ENCODE assay signal across 8 cellular contexts in genomic region chr1:62438163-62438562, GRCh38. TPM values are rescaled to one million over a fixed set of nuclear protein-coding genes. Genes with fewer than 3 reads are reported as not detected.
A peak's percentile ranks its signal among the peaks of the same experiment; 100 is the strongest.
DNase-seq lines count a peak whose midpoint lies in the region; ATAC-seq, FAIRE-seq and TF ChIP-seq lines count a peak whose summit lies in the region.

No MANE protein-coding gene starts in this region.

- peak overlapping the region; percentile 60 for H3K27ac Mint-ChIP-seq in activated T-cell treated with anti-CD3 and anti-CD28 coated beads, Interleukin-2, amount 50 U/mL, for 72 hours

- dilution Hi-C loops in endothelial cell of umbilical vein (cut with MboI; ENCODE audit: extremely low pct_ligation_motif_present, low sequenced_read_pairs): no loop called here

- peak; percentile 63 for FAIRE-seq in endothelial cell of umbilical vein (lab: Jason Lieb, UNC)

- no peak for ATAC-seq in activated T-cell treated with anti-CD3 and anti-CD28 coated beads, Interleukin-2, amount 50 U/mL, for 72 hours (replicated peaks in 1 of 2)
- ATAC-seq in GM21786 (IDR thresholded peaks at IDR 0.05; ENCODE audit: unreplicated experiment) (no peak), HG03039 (IDR thresholded peaks at IDR 0.05; ENCODE audit: unreplicated experiment) (no peak)

- no peaks in the 10 kb centered on the region for H3K9me1 ChIP-seq in endothelial cell of umbilical vein (replicated peaks; ENCODE audit: control insufficient read depth, extremely low read depth, insufficient read depth, low read length)

- H3K4me3 Mint-ChIP-seq in activated T-cell treated with anti-CD3 and anti-CD28 coated beads, Interleukin-2, amount 50 U/mL, for 72 hours: peak overlapping the region; percentile 93

- TF ChIP-seq CTCF in OCI-LY7 (conservative IDR thresholded peaks at IDR 0.05; ENCODE audit: low read length) (no peak), endothelial cell of umbilical vein (IDR thresholded peaks at IDR 0.05; ENCODE audit: extremely low read depth in 1 of 2, insufficient read depth in 1 of 2, low read depth in 1 of 2, low read length in 2 of 2) (no peak), ovary (IDR thresholded peaks at IDR 0.05) (no peak)

- H3K9me3 ChIP-seq in OCI-LY7 (ENCODE audit: low read length) (no peaks in the 10 kb centered on the region), endothelial cell of umbilical vein (replicated peaks; ENCODE audit: control insufficient read depth, insufficient read depth, low read length) (no peaks in the 10 kb centered on the region), ovary (no peaks in the 10 kb centered on the region)

- H2AFZ ChIP-seq in OCI-LY7 (ENCODE audit: low read length): no peak overlapping the region
- H2AFZ ChIP-seq in endothelial cell of umbilical vein (ENCODE audit: low read depth, low read length): peak overlapping the region; percentile 22

- intact Hi-C loops in OCI-LY7 (cut with micrococcal nuclease; ENCODE audit: unreplicated experiment): loop anchor here (5.0 kb wide), 6 partner anchors 249 to 1389 kb away; partner anchors contain the start of genes ALG6, DOCK7, EFCAB7 and ITGB3BP
- intact Hi-C loops in endothelial cell of umbilical vein (cut with micrococcal nuclease): loop anchor here (5.0 kb wide), 2 partner anchors 309 to 684 kb away; no protein-coding TSS in a partner anchor
- intact Hi-C loops in ovary (cut with DNase I): no loop called here

- WGBS in ovary, 3 donors: 4 to 5% (median 4%) methylated on average over 7 of the region's 7 CpGs

- peaks cover 68% of the 10 kb centered on the region for H3K79me2 ChIP-seq in OCI-LY7 (ENCODE audit: insufficient read depth, low read depth, low read length)
- peaks cover 56% of the 10 kb centered on the region for H3K79me2 ChIP-seq in endothelial cell of umbilical vein (ENCODE audit: control insufficient read depth, insufficient read depth, low read length)

- H3K36me3 ChIP-seq in OCI-LY7 (ENCODE audit: insufficient read depth, low read length) (peaks cover 52% of the 10 kb centered on the region), endothelial cell of umbilical vein (ENCODE audit: control insufficient read depth in 2 of 2, extremely low read depth in 1 of 2, insufficient read depth in 2 of 2, low read length in 2 of 2) (no peaks in the 10 kb centered on the region), ovary (no peaks in the 10 kb centered on the region)

- H3K9me2 ChIP-seq in OCI-LY7 (ENCODE audit: insufficient read depth, low read length): no peaks in the 10 kb centered on the region

- peak overlapping the region; percentile 85 for H3K4me2 ChIP-seq in OCI-LY7 (ENCODE audit: low read length)
- peak overlapping the region; percentile 96 for H3K4me2 ChIP-seq in endothelial cell of umbilical vein (ENCODE audit: insufficient read depth, low read length)

- peak overlapping the region; percentile 96 for H3K9ac ChIP-seq in endothelial cell of umbilical vein (replicated peaks; ENCODE audit: extremely low read depth, insufficient read depth, low read length)

- TF ChIP-seq POLR2A in endothelial cell of umbilical vein (IDR thresholded peaks at IDR 0.05; ENCODE audit: low read depth, low read length) (no peak), ovary (IDR thresholded peaks at IDR 0.05) (no peak)

- peaks cover 44% of the 10 kb centered on the region for H4K20me1 ChIP-seq in OCI-LY7 (ENCODE audit: insufficient read depth, low read length)
- no peaks in the 10 kb centered on the region for H4K20me1 ChIP-seq in endothelial cell of umbilical vein (replicated peaks; ENCODE audit: control insufficient read depth, extremely low read depth, insufficient read depth, low read length)

- peaks cover 2 to 3% of the 10 kb centered on the region in 2 donors for H3K9me3 Mint-ChIP-seq in activated T-cell treated with anti-CD3 and anti-CD28 coated beads, Interleukin-2, amount 50 U/mL, for 72 hours

- H3K4me3 ChIP-seq in OCI-LY7 (ENCODE audit: low read depth, low read length, poor library complexity, severe bottlenecking) (peak overlapping the region; percentile 94), endothelial cell of umbilical vein (replicated peaks in 1 of 3; ENCODE audit: insufficient read depth in 1 of 3, low read depth in 1 of 3, low read length in 3 of 3) (peak overlapping the region; percentile 73 to 95 (median 75)), ovary (peak overlapping the region; percentile 88)

- no peak for DNase-seq in activated T-cell treated with anti-CD3 and anti-CD28 coated beads, Interleukin-2, amount 50 U/mL, for 72 hours
- no peak for DNase-seq in activated T-cell treated with anti-CD3 and anti-CD28 coated beads for 4 hours
- DNase-seq in OCI-LY7 (ENCODE audit: low spot score): peak; percentile 33
- peak; percentile 35 for DNase-seq in endothelial cell of umbilical vein (ENCODE audit: low read depth, low spot score)
- no peak for DNase-seq in ovary
- DNase-seq in Ammon's horn (ENCODE audit: low spot score): no peak

- POLR2A ChIA-PET in OCI-LY7 (lab: Charles Lee) (interaction anchor here (0.9 kb wide), 1 partner anchor 294 kb away, joined by 3 read pairs; no protein-coding TSS in a partner anchor), endothelial cell of umbilical vein (lab: Charles Lee) (no interaction called here)

- H3K27me3 Mint-ChIP-seq in activated T-cell treated with anti-CD3 and anti-CD28 coated beads, Interleukin-2, amount 50 U/mL, for 72 hours (ENCODE audit: low read depth): no peaks in the 10 kb centered on the region

- CTCF ChIA-PET in OCI-LY7 (lab: Charles Lee; ENCODE audit: unreplicated experiment) (no interaction called here), endothelial cell of umbilical vein (lab: Charles Lee) (interaction anchor here (1.0 to 2.0 kb wide), 2 partner anchors 12 to 309 kb away, joined by 3 to 9 read pairs; no protein-coding TSS in a partner anchor)

- H3K27ac ChIP-seq in OCI-LY7 (ENCODE audit: low read depth, low read length, poor library complexity, severe bottlenecking) (peak overlapping the region; percentile 95), endothelial cell of umbilical vein (ENCODE audit: insufficient read depth, low read depth, low read length) (peak overlapping the region; percentile 89), ovary (no peak overlapping the region)

- H3K4me1 ChIP-seq in OCI-LY7 (ENCODE audit: insufficient read depth, low read length, poor library complexity, severe bottlenecking) (peaks cover 47% of the 10 kb centered on the region), endothelial cell of umbilical vein (ENCODE audit: control insufficient read depth, extremely low read depth, insufficient read depth, low read length) (peaks cover 13% of the 10 kb centered on the region), ovary (ENCODE audit: insufficient read depth) (peaks cover 2% of the 10 kb centered on the region)

- no TSS peak for BruUV-seq in OCI-LY7 (replicated peaks; lab: Mats Ljungman, UMichigan)
- TSS peak; percentile 29 for BruUV-seq in endothelial cell of umbilical vein (replicated peaks; lab: Mats Ljungman, UMichigan)

- H3K27me3 ChIP-seq in endothelial cell of umbilical vein (ENCODE audit: control insufficient read depth in 2 of 2, insufficient read depth in 2 of 2, low read length in 2 of 2) (no peaks in the 10 kb centered on the region), ovary (no peaks in the 10 kb centered on the region)

- TF ChIP-seq EP300 in ovary (IDR thresholded peaks at IDR 0.05): no peak

- peaks cover 52% of the 10 kb centered on the region for H3K4me1 Mint-ChIP-seq in activated T-cell treated with anti-CD3 and anti-CD28 coated beads, Interleukin-2, amount 50 U/mL, for 72 hours (ENCODE audit: low read depth)

- peaks cover 10 to 34% of the 10 kb centered on the region in 2 donors for H3K36me3 Mint-ChIP-seq in activated T-cell treated with anti-CD3 and anti-CD28 coated beads, Interleukin-2, amount 50 U/mL, for 72 hours (ENCODE audit: insufficient read depth in 2 of 2)

TF ChIP-seq in endothelial cell of umbilical vein, 7 proteins besides CTCF, POLR2A, EP300 and RAD21:
- no peak for TF ChIP-seq MYC (IDR thresholded peaks at IDR 0.05; ENCODE audit: low read depth, low read length)
- TF ChIP-seq POLR2AphosphoS5 (IDR thresholded peaks at IDR 0.05; ENCODE audit: insufficient read depth, low read depth, low read length): no peak
- no peak for TF ChIP-seq JUN (IDR thresholded peaks at IDR 0.05; ENCODE audit: borderline replicate concordance, insufficient read depth, insufficient read length, low read depth)
- no peak for TF ChIP-seq MAX (IDR thresholded peaks at IDR 0.05; ENCODE audit: insufficient read depth, insufficient read length)

RNA-seq across cellular contexts. Expression of gene USP1, which starts 1.3 kb away (rescaled TPM):
- 10 to 100 TPM; 74.8 to 84.3 TPM for total RNA-seq in activated T-cell treated with anti-CD3 and anti-CD28 coated beads, Interleukin-2, amount 50 U/mL, for 72 hours
- 69.6 and 82.7 TPM in 2 replicates for total RNA-seq in OCI-LY7 (2014; rRNA removed; shearing (Covaris generic))
- 96.6 and 100 TPM in 2 replicates for total RNA-seq in OCI-LY7 (2022)
- total RNA-seq in endothelial cell of umbilical vein: 37.8 and 38.4 TPM in 2 replicates
- 4.5 and 7.0 TPM in 2 replicates for polyA plus RNA-seq in endothelial cell of umbilical vein
- 9.3 and 10.6 TPM in 2 replicates for polyA plus RNA-seq in endothelial cell of umbilical vein (2011; cell fraction: cytosol; rRNA removed)
- polyA plus RNA-seq in endothelial cell of umbilical vein (2011; cell fraction: nucleus; rRNA removed): 5.8 and 10.7 TPM in 2 replicates
- 12.3 and 28.4 TPM in 2 replicates for polyA plus RNA-seq in endothelial cell of umbilical vein (2012)
- 5.3 and 6.4 TPM in 2 replicates for polyA minus RNA-seq in endothelial cell of umbilical vein
- polyA minus RNA-seq in endothelial cell of umbilical vein (2011; cell fraction: cytosol; rRNA and poly(A)+ RNA removed): 37.3 TPM
- 5.7 and 7.2 TPM in 2 replicates for polyA minus RNA-seq in endothelial cell of umbilical vein (2011; cell fraction: nucleus; rRNA and poly(A)+ RNA removed)
- 10 to 100 TPM; 24.9 to 47.8 (median 38.0) TPM for total RNA-seq in ovary
- 10 to 100 TPM; 18.1 to 21.5 TPM for polyA plus RNA-seq in ovary

Comparison
In these comparisons a context has a peak if more than half of its experiments do, and no peak if none do; other contexts are left out.
1. DNase-seq: peak in OCI-LY7 (single experiment) and endothelial cell of umbilical vein (single experiment); none in activated T-cell treated with anti-CD3 and anti-CD28 coated beads, Interleukin-2, amount 50 U/mL, for 72 hours (0 of 2), activated T-cell treated with anti-CD3 and anti-CD28 coated beads for 4 hours (single experiment), ovary (0 of 5) and Ammon's horn (single experiment).
2. H3K27ac ChIP-seq: peak in OCI-LY7 (single experiment) and endothelial cell of umbilical vein (single experiment); none in ovary (0 of 2).
3. intact Hi-C loops: an anchor here in OCI-LY7 (5.0 kb wide) and endothelial cell of umbilical vein (5.0 kb wide); none called in ovary.
4. Peak in every context shown above with its lines, with median percentiles within 50 percentile points of each other: H3K4me3 ChIP-seq.